ENCODE assay signal across 1 cellular context in the genomic region with DNA sequence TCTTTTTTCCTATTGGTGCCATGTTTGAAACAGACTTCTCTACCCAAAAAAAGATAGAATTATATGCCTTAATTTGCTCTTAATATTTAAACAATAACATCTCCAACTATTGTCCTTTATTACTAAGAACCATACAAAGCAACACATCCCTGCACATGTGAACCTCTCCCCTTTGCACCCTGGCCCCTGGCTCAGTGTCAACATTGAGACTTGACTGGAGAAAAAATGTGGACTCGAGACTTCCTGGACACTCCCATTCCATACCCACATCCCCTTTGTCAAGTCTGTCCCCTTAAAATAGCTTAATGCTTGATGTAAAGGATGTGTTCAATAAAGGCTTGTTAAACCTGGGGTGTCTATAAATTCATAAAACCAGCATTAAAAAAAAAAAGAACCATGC.
TF ChIP-seq lines count a peak whose summit lies in the region.

No MANE protein-coding gene starts in this region.

TF ChIP-seq in HepG2, 621 proteins besides CTCF, POLR2A, EP300 and RAD21 (continued from another document and continues in another):
- TF ChIP-seq SALL1 (CRISPR knock-in tag; IDR thresholded peaks at IDR 0.05) (peak; percentile 40; the same call in 1 of the 2 replicates), ZNF776 (CRISPR knock-in tag; IDR thresholded peaks at IDR 0.05) (no peak), CEBPB (IDR thresholded peaks at IDR 0.05; ENCODE audit: borderline replicate concordance, low read depth, low read length) (no peak), ZFP82 (CRISPR knock-in tag; IDR thresholded peaks at IDR 0.05; ENCODE audit: borderline replicate concordance) (no peak), NBN (conservative IDR thresholded peaks at IDR 0.05) (no peak), KMT2B (CRISPR knock-in tag; IDR thresholded peaks at IDR 0.05) (no peak), MTA1 (CRISPR knock-in tag; IDR thresholded peaks at IDR 0.05; ENCODE audit: borderline replicate concordance) (no peak), MBNL3 (CRISPR knock-in tag; conservative IDR thresholded peaks at IDR 0.05) (no peak), NR2F6 (IDR thresholded peaks at IDR 0.05) (peak; percentile 50), NR2F6 (CRISPR knock-in tag; IDR thresholded peaks at IDR 0.05) (peak; percentile 36; the same call in 1 of the 2 replicates), ZNF441 (CRISPR knock-in tag; IDR thresholded peaks at IDR 0.05; ENCODE audit: borderline replicate concordance) (no peak), ZNF431 (CRISPR knock-in tag; IDR thresholded peaks at IDR 0.05; ENCODE audit: borderline replicate concordance, low read depth) (no peak), ZNF850 (CRISPR knock-in tag; conservative IDR thresholded peaks at IDR 0.05) (no peak), TCF7L2 (IDR thresholded peaks at IDR 0.05; ENCODE audit: low read depth, low read length) (no peak), JARID2 (CRISPR knock-in tag; IDR thresholded peaks at IDR 0.05; ENCODE audit: insufficient replicate concordance) (no peak), TAF15 (IDR thresholded peaks at IDR 0.05; ENCODE audit: low read depth, low read length, poor library complexity, severe bottlenecking) (no peak), MXD4 (CRISPR knock-in tag; IDR thresholded peaks at IDR 0.05) (no peak), PITX1 (CRISPR knock-in tag; IDR thresholded peaks at IDR 0.05) (no peak), ELF4 (CRISPR knock-in tag; IDR thresholded peaks at IDR 0.05; ENCODE audit: borderline replicate concordance) (no peak), ZNF205 (CRISPR knock-in tag; IDR thresholded peaks at IDR 0.05) (no peak), GABPB1 (CRISPR knock-in tag; IDR thresholded peaks at IDR 0.05) (no peak), SALL2 (CRISPR knock-in tag; IDR thresholded peaks at IDR 0.05) (no peak), MXI1 (IDR thresholded peaks at IDR 0.05; ENCODE audit: borderline replicate concordance, low read depth, low read length) (peak; percentile 25; the same call in 1 of the 3 replicates), IRF2 (CRISPR knock-in tag; IDR thresholded peaks at IDR 0.05) (0 out of 2 replicates have a peak, but pooled peaks have one; percentile 31), FOXO1 (CRISPR knock-in tag; IDR thresholded peaks at IDR 0.05) (no peak), KLF12 (CRISPR knock-in tag; IDR thresholded peaks at IDR 0.05; ENCODE audit: borderline replicate concordance) (no peak), RBFOX2 (IDR thresholded peaks at IDR 0.05; ENCODE audit: low read depth, low read length) (no peak), NAIF1 (CRISPR knock-in tag; IDR thresholded peaks at IDR 0.05; ENCODE audit: borderline replicate concordance) (no peak), RFXANK (CRISPR knock-in tag; IDR thresholded peaks at IDR 0.05) (no peak), SIX1 (CRISPR knock-in tag; IDR thresholded peaks at IDR 0.05; ENCODE audit: borderline replicate concordance) (no peak), ATF1 (CRISPR knock-in tag; IDR thresholded peaks at IDR 0.05) (no peak), PHF20 (CRISPR knock-in tag; IDR thresholded peaks at IDR 0.05) (no peak), REL (CRISPR knock-in tag; conservative IDR thresholded peaks at IDR 0.05) (no peak), GTF2F1 (IDR thresholded peaks at IDR 0.05; ENCODE audit: low read length) (no peak)
- TF ChIP-seq, protein P1, sequence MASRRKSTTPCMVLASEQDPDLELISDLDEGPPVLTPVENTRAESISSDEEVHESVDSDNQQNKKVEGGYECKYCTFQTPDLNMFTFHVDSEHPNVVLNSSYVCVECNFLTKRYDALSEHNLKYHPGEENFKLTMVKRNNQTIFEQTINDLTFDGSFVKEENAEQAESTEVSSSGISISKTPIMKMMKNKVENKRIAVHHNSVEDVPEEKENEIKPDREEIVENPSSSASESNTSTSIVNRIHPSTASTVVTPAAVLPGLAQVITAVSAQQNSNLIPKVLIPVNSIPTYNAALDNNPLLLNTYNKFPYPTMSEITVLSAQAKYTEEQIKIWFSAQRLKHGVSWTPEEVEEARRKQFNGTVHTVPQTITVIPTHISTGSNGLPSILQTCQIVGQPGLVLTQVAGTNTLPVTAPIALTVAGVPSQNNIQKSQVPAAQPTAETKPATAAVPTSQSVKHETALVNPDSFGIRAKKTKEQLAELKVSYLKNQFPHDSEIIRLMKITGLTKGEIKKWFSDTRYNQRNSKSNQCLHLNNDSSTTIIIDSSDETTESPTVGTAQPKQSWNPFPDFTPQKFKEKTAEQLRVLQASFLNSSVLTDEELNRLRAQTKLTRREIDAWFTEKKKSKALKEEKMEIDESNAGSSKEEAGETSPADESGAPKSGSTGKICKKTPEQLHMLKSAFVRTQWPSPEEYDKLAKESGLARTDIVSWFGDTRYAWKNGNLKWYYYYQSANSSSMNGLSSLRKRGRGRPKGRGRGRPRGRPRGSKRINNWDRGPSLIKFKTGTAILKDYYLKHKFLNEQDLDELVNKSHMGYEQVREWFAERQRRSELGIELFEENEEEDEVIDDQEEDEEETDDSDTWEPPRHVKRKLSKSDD (CRISPR knock-in tag; IDR thresholded peaks at IDR 0.05; ENCODE audit: low read depth) = no peak
- TF ChIP-seq, protein P2, sequence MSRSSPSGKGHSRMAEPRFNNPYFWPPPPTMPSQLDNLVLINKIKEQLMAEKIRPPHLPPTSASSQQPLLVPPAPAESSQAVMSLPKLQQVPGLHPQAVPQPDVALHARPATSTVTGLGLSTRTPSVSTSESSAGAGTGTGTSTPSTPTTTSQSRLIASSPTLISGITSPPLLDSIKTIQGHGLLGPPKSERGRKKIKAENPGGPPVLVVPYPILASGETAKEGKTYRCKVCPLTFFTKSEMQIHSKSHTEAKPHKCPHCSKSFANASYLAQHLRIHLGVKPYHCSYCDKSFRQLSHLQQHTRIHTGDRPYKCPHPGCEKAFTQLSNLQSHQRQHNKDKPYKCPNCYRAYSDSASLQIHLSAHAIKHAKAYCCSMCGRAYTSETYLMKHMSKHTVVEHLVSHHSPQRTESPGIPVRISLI (CRISPR knock-in tag; IDR thresholded peaks at IDR 0.05; ENCODE audit: borderline replicate concordance) = peak; percentile 35; the same call in 1 of the 2 replicates
- TF ChIP-seq, protein P3, sequence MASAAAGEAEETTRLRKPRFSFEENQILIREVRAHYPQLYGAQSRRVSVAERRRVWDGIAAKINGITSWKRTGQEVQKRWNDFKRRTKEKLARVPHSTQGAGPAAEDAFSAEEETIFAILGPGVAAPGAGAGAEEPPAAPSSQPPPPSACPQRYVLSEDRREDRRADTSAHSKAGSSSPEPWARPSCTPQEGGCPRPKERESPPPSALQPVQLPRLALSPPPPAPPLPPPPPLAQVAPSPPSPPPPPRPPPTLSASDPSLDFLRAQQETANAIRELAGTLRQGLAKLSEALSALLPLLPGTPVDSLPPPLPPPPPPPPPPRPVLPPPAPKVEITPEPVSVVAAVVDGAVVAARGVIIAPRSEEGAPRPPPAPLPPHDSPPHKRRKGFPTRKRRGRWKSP (CRISPR knock-in tag; IDR thresholded peaks at IDR 0.05) = no peak
- TF ChIP-seq, protein P4, sequence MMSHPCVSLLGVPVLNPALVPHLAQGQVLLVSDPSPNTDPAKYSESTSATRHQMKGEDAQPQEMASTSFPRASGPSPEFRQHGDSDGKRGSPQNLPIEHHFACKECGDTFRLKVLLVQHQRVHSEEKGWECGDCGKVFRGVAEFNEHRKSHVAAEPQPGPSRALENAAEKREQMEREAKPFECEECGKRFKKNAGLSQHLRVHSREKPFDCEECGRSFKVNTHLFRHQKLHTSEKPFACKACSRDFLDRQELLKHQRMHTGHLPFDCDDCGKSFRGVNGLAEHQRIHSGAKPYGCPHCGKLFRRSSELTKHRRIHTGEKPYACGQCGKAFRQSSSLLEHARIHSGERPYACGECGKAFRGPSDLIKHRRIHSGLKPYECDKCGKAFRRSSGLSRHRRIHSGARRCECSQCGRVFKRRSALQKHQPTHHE (CRISPR knock-in tag; IDR thresholded peaks at IDR 0.05; ENCODE audit: borderline replicate concordance) = no peak
- TF ChIP-seq, protein P5, sequence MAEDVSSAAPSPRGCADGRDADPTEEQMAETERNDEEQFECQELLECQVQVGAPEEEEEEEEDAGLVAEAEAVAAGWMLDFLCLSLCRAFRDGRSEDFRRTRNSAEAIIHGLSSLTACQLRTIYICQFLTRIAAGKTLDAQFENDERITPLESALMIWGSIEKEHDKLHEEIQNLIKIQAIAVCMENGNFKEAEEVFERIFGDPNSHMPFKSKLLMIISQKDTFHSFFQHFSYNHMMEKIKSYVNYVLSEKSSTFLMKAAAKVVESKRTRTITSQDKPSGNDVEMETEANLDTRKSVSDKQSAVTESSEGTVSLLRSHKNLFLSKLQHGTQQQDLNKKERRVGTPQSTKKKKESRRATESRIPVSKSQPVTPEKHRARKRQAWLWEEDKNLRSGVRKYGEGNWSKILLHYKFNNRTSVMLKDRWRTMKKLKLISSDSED (CRISPR knock-in tag; IDR thresholded peaks at IDR 0.05) = no peak
- TF ChIP-seq, protein P6, sequence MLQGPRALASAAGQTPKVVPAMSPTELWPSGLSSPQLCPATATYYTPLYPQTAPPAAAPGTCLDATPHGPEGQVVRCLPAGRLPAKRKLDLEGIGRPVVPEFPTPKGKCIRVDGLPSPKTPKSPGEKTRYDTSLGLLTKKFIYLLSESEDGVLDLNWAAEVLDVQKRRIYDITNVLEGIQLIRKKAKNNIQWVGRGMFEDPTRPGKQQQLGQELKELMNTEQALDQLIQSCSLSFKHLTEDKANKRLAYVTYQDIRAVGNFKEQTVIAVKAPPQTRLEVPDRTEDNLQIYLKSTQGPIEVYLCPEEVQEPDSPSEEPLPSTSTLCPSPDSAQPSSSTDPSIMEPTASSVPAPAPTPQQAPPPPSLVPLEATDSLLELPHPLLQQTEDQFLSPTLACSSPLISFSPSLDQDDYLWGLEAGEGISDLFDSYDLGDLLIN (CRISPR knock-in tag; IDR thresholded peaks at IDR 0.05; ENCODE audit: borderline replicate concordance) = no peak
- TF ChIP-seq, protein P7, sequence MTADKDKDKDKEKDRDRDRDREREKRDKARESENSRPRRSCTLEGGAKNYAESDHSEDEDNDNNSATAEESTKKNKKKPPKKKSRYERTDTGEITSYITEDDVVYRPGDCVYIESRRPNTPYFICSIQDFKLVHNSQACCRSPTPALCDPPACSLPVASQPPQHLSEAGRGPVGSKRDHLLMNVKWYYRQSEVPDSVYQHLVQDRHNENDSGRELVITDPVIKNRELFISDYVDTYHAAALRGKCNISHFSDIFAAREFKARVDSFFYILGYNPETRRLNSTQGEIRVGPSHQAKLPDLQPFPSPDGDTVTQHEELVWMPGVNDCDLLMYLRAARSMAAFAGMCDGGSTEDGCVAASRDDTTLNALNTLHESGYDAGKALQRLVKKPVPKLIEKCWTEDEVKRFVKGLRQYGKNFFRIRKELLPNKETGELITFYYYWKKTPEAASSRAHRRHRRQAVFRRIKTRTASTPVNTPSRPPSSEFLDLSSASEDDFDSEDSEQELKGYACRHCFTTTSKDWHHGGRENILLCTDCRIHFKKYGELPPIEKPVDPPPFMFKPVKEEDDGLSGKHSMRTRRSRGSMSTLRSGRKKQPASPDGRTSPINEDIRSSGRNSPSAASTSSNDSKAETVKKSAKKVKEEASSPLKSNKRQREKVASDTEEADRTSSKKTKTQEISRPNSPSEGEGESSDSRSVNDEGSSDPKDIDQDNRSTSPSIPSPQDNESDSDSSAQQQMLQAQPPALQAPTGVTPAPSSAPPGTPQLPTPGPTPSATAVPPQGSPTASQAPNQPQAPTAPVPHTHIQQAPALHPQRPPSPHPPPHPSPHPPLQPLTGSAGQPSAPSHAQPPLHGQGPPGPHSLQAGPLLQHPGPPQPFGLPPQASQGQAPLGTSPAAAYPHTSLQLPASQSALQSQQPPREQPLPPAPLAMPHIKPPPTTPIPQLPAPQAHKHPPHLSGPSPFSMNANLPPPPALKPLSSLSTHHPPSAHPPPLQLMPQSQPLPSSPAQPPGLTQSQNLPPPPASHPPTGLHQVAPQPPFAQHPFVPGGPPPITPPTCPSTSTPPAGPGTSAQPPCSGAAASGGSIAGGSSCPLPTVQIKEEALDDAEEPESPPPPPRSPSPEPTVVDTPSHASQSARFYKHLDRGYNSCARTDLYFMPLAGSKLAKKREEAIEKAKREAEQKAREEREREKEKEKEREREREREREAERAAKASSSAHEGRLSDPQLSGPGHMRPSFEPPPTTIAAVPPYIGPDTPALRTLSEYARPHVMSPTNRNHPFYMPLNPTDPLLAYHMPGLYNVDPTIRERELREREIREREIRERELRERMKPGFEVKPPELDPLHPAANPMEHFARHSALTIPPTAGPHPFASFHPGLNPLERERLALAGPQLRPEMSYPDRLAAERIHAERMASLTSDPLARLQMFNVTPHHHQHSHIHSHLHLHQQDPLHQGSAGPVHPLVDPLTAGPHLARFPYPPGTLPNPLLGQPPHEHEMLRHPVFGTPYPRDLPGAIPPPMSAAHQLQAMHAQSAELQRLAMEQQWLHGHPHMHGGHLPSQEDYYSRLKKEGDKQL (CRISPR knock-in tag; IDR thresholded peaks at IDR 0.05; ENCODE audit: low read depth) = no peak
- TF ChIP-seq, protein P8, sequence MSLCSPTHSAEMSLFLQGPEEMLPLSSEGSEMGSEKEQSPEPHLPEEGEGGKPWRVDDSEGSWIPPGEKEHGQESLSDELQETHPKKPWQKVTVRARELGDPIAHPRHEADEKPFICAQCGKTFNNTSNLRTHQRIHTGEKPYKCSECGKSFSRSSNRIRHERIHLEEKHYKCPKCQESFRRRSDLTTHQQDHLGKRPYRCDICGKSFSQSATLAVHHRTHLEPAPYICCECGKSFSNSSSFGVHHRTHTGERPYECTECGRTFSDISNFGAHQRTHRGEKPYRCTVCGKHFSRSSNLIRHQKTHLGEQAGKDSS (CRISPR knock-in tag; IDR thresholded peaks at IDR 0.05; ENCODE audit: borderline replicate concordance, low read depth) = no peak
- TF ChIP-seq, protein P9, sequence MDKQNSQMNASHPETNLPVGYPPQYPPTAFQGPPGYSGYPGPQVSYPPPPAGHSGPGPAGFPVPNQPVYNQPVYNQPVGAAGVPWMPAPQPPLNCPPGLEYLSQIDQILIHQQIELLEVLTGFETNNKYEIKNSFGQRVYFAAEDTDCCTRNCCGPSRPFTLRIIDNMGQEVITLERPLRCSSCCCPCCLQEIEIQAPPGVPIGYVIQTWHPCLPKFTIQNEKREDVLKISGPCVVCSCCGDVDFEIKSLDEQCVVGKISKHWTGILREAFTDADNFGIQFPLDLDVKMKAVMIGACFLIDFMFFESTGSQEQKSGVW (CRISPR knock-in tag; IDR thresholded peaks at IDR 0.05; ENCODE audit: borderline replicate concordance) = no peak
